8 cellular contexts compared by ENCODE assay signal in the genomic region with DNA sequence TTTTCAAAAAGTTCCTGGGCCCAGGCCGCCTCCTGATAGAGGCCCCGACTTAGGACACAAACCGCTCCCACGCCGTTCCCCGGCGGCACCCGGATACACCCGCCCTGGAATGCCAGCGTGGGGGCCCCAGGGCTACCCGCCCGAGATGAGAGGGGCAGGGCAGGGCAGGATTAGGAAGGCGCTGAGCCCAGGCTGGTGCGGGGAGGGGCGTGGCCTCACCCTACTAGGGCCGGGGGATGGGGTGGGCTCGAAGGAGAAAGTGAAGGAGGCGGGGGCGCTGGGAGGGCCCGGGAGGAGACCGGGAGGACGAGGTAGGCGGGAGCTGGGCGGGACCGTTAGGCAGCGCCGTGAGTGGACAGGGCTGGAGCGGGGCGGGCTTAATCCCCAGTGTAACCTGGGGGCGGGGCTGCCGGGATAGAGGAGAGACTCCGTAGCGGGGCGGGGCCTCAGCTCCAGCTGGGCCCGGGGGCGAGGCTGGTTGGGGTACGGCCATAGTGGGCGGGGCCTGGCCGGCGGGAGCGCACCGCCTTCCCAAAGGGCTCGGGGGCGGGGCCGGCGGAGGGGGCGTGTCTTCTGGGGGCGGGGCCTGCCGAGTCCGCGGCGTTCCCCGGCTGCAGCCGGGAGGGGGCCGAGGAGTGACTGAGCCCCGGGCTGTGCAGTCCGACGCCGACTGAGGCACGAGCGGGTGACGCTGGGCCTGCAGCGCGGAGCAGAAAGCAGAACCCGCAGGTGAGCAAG. TPM values are rescaled to one million over a fixed set of nuclear protein-coding genes. Genes with fewer than 3 reads are reported as not detected.
DNase-seq lines count a peak whose midpoint lies in the region; ATAC-seq and TF ChIP-seq lines count a peak whose summit lies in the region.

A gene with protein sequence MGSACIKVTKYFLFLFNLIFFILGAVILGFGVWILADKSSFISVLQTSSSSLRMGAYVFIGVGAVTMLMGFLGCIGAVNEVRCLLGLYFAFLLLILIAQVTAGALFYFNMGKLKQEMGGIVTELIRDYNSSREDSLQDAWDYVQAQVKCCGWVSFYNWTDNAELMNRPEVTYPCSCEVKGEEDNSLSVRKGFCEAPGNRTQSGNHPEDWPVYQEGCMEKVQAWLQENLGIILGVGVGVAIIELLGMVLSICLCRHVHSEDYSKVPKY (plus strand): TSS at position 656 of the 738 bp plus-strand sequence. CDS start 29,000 bp downstream, outside the sequence.

- peak in 1 of 3 experiments; percentile 7 for TF ChIP-seq CTCF in vagina (IDR thresholded peaks at IDR 0.05)

- peak; percentile 56 for ATAC-seq in GM18499 (IDR thresholded peaks at IDR 0.05; ENCODE audit: insufficient read depth, unreplicated experiment)
- peak; percentile 75 for ATAC-seq in HG02943 (IDR thresholded peaks at IDR 0.05; ENCODE audit: low read depth, unreplicated experiment)
- peak; percentile 98 for ATAC-seq in right cardiac atrium

- peak in 1 of 2 donors; percentile 77 for TF ChIP-seq POLR2A in vagina (IDR thresholded peaks at IDR 0.05)

- WGBS in right cardiac atrium, result 1% methylated on average over 65 of the region's 65 CpGs

- H3K4me3 ChIP-seq in right cardiac atrium (ENCODE audit: low read length) (peak within 1 kb of the TSS; percentile 59), vagina (peak within 1 kb of the TSS; percentile 62)

- intact Hi-C loops in T-helper 2 cell treated with Interferon-gamma antibody and Interleukin-4, amounts not matched to agents 100 ng/mL and 5 ng/mL, for 36 hours (cut with micrococcal nuclease), result loop anchor here (1.0 to 10.0 kb wide), 6 partner anchors 9 to 1240 kb away; a partner anchor contains a TSS
- intact Hi-C loops in right cardiac atrium (cut with DNase I), result loop anchor here in 2 of 4 donors (2.0 to 10.0 kb wide), 3 partner anchors 37 to 350 kb away; no protein-coding TSS in a partner anchor
- intact Hi-C loops in vagina (cut with DNase I), result no loop called here

- H3K27me3 ChIP-seq in right cardiac atrium (ENCODE audit: control insufficient read depth, insufficient read depth), result no peaks in the 10 kb centered on the region
- H3K27me3 ChIP-seq in vagina, result no peaks in the 10 kb centered on the region

- H3K4me1 ChIP-seq in right cardiac atrium (ENCODE audit: control insufficient read depth, insufficient read depth, low read length) (peaks cover 26% of the 10 kb centered on the region), vagina (peaks cover 75% of the 10 kb centered on the region)

- H3K9me3 ChIP-seq in right cardiac atrium (ENCODE audit: control insufficient read depth, low read length), result no peaks in the 10 kb centered on the region
- no peaks in the 10 kb centered on the region for H3K9me3 ChIP-seq in vagina

- H3K36me3 ChIP-seq in vagina, result no peaks in the 10 kb centered on the region

- DNase-seq in NCI-H187 (lab: John Stamatoyannopoulos, UW) (peak; percentile 83 to 93), anterior cingulate cortex (lab: John Stamatoyannopoulos, UW) (peak; percentile 58 to 100 (median 99)), right cardiac atrium (peak; percentile 100), putamen (ENCODE audit: low spot score) (peak; percentile 99), vagina (ENCODE audit: extremely low spot score in 2 of 2) (peak; percentile 99)

- peak within 1 kb of the TSS; percentile 83 for H3K27ac ChIP-seq in right cardiac atrium (ENCODE audit: low read length)
- H3K27ac ChIP-seq in vagina, result peak within 1 kb of the TSS; percentile 93

RNA-seq across cellular contexts. Expression of the gene that starts here (rescaled TPM):
- total RNA-seq in T-helper 2 cell treated with Interferon-gamma antibody and Interleukin-4, amounts not matched to agents 100 ng/mL and 5 ng/mL, for 36 hours, result 222 and 228 TPM in 2 replicates
- total RNA-seq in right cardiac atrium (10 to 100 TPM; 16.7 to 33.6 (median 27.3) TPM), vagina (91.6 TPM)
- polyA plus RNA-seq in right cardiac atrium, result 23.8 TPM

Comparison
In these comparisons a context has a peak if more than half of its experiments do, and no peak if none do; other contexts are left out.
1. Peak in every context shown above with its lines: DNase-seq, ATAC-seq, H3K4me3 ChIP-seq and H3K27ac ChIP-seq.